In genomic region chr14:96573473-96574100, GRCh38 we compare ENCODE assay signal across 29 cellular contexts.
"Had no signal": no experiment of that assay in that cellular context is flagged by ENCODE, and none has a peak within 500 bp of the region (broad histone marks: within the 10 kb centered on the region; RNA-seq: fewer than 3 reads in every experiment).

No MANE protein-coding gene starts in this region.

- DNase-seq: activated CD4-positive, alpha-beta memory T cell treated with anti-CD3 and anti-CD28 coated beads, Interleukin-2, amount 10 ng/mL, durations not matched to agents 7 days and 5 days; activated CD4-positive, alpha-beta T cell treated with anti-CD3 and anti-CD28 coated beads, Interleukin-2, amount 10 ng/mL, durations not matched to agents 24 days and 14 days; activated CD8-positive, alpha-beta memory T cell treated with anti-CD3 and anti-CD28 coated beads, Interleukin-2, amount 50 U/mL, for 48 hours; activated naive CD8-positive, alpha-beta T cell treated with anti-CD3 and anti-CD28 coated beads, Interleukin-2, amount 50 U/mL, for 24 hours; activated T-cell treated with anti-CD3 and anti-CD28 coated beads, Interleukin-2, amount 50 U/mL, for 4 hours; amygdala; caudate nucleus; cortex of kidney; heart left ventricle; hypothalamus; islet precursor cell; left ventricle myocardium superior; naive B cell; nucleus accumbens; pancreas; retina; stimulated activated CD4-positive, alpha-beta T cell treated with anti-CD3 and anti-CD28 coated beads, Interleukin-4, amount 100 ng/mL, for 24 hours; uterus had no signal

- H3K27me3 Mint-ChIP-seq: activated CD4-positive, alpha-beta memory T cell treated with anti-CD3 and anti-CD28 coated beads, Interleukin-2, amount 10 ng/mL, durations not matched to agents 7 days and 5 days; activated CD4-positive, alpha-beta T cell treated with anti-CD3 and anti-CD28 coated beads, Interleukin-2, amount 10 ng/mL, durations not matched to agents 24 days and 14 days; activated naive CD4-positive, alpha-beta T cell treated with anti-CD3 and anti-CD28 coated beads, Interleukin-2, amount 50 U/mL, for 24 hours; activated naive CD8-positive, alpha-beta T cell treated with anti-CD3 and anti-CD28 coated beads, Interleukin-2, amount 50 U/mL, for 24 hours; naive B cell; stimulated activated naive CD8-positive, alpha-beta T cell treated with anti-CD3 and anti-CD28 coated beads, Interleukin-15, Interleukin-2, amounts not matched to agents 100 ng/mL and 50 ng/mL, for 24 hours; type B pancreatic cell had no signal

- H3K9me3 Mint-ChIP-seq: activated CD4-positive, alpha-beta memory T cell treated with anti-CD3 and anti-CD28 coated beads, Interleukin-2, amount 10 ng/mL, durations not matched to agents 7 days and 5 days; activated CD4-positive, alpha-beta T cell treated with anti-CD3 and anti-CD28 coated beads, Interleukin-2, amount 10 ng/mL, durations not matched to agents 24 days and 14 days; activated naive CD4-positive, alpha-beta T cell treated with anti-CD3 and anti-CD28 coated beads, Interleukin-2, amount 50 U/mL, for 24 hours; activated naive CD8-positive, alpha-beta T cell treated with anti-CD3 and anti-CD28 coated beads, Interleukin-2, amount 50 U/mL, for 24 hours; activated T-cell treated with anti-CD3 and anti-CD28 coated beads, Interleukin-2, amount 50 U/mL, for 4 hours; activated T-helper 2 cell treated with anti-CD3 and anti-CD28 coated beads, Interferon-gamma antibody, Interleukin-2, Interleukin-4, amounts not matched to agents 10 μg/mL and 5 μg/mL and 100 μg/mL, durations not matched to agents 14 hours and 24 hours and 36 hours; mesothelial cell of epicardium; naive B cell; stimulated activated effector memory CD8-positive, alpha-beta T cell treated with anti-CD3 and anti-CD28 coated beads, Interleukin-12 subunit alpha, Interleukin-12 subunit beta, amount 100 ng/mL, for 72 hours; stimulated activated naive CD8-positive, alpha-beta T cell treated with anti-CD3 and anti-CD28 coated beads, Interleukin-15, Interleukin-2, amounts not matched to agents 100 ng/mL and 50 ng/mL, for 24 hours; T-helper 2 cell treated with Interferon-gamma antibody and Interleukin-4, amounts not matched to agents 5 μg/mL and 100 μg/mL, for 36 hours; type B pancreatic cell had no signal

- H3K27ac Mint-ChIP-seq: activated CD4-positive, alpha-beta memory T cell treated with anti-CD3 and anti-CD28 coated beads, Interleukin-2, amount 10 ng/mL, durations not matched to agents 7 days and 5 days; activated CD4-positive, alpha-beta T cell treated with anti-CD3 and anti-CD28 coated beads, Interleukin-2, amount 10 ng/mL, durations not matched to agents 24 days and 14 days; activated naive CD4-positive, alpha-beta T cell treated with anti-CD3 and anti-CD28 coated beads, Interleukin-2, amount 50 U/mL, for 24 hours; activated naive CD8-positive, alpha-beta T cell treated with anti-CD3 and anti-CD28 coated beads, Interleukin-2, amount 50 U/mL, for 24 hours; activated T-helper 2 cell treated with anti-CD3 and anti-CD28 coated beads, Interferon-gamma antibody, Interleukin-2, Interleukin-4, amounts not matched to agents 10 μg/mL and 5 μg/mL and 100 μg/mL, durations not matched to agents 14 hours and 24 hours and 36 hours; stimulated activated effector memory CD8-positive, alpha-beta T cell treated with anti-CD3 and anti-CD28 coated beads, Interleukin-12 subunit alpha, Interleukin-12 subunit beta, amount 100 ng/mL, for 72 hours; stimulated activated naive CD8-positive, alpha-beta T cell treated with anti-CD3 and anti-CD28 coated beads, Interleukin-15, Interleukin-2, amounts not matched to agents 100 ng/mL and 50 ng/mL, for 24 hours; T-helper 2 cell treated with Interferon-gamma antibody and Interleukin-4, amounts not matched to agents 5 μg/mL and 100 μg/mL, for 36 hours; type B pancreatic cell had no signal

- H3K27me3 ChIP-seq: esophagus muscularis mucosa, foreskin keratinocyte, heart left ventricle, pancreas, uterus had no signal

- H3K4me3 ChIP-seq: esophagus muscularis mucosa, heart left ventricle, pancreas, prostate gland, skin epidermis, uterus had no signal

- H3K9me3 ChIP-seq: esophagus muscularis mucosa, heart left ventricle, pancreas, prostate gland, uterus had no signal

- H3K4me3 Mint-ChIP-seq: activated CD4-positive, alpha-beta memory T cell treated with anti-CD3 and anti-CD28 coated beads, Interleukin-2, amount 10 ng/mL, durations not matched to agents 7 days and 5 days; activated CD4-positive, alpha-beta T cell treated with anti-CD3 and anti-CD28 coated beads, Interleukin-2, amount 10 ng/mL, durations not matched to agents 24 days and 14 days; activated naive CD4-positive, alpha-beta T cell treated with anti-CD3 and anti-CD28 coated beads, Interleukin-2, amount 50 U/mL, for 24 hours; activated naive CD8-positive, alpha-beta T cell treated with anti-CD3 and anti-CD28 coated beads, Interleukin-2, amount 50 U/mL, for 24 hours; activated T-cell treated with anti-CD3 and anti-CD28 coated beads, Interleukin-2, amount 50 U/mL, for 4 hours; mesothelial cell of epicardium; naive B cell; stimulated activated effector memory CD8-positive, alpha-beta T cell treated with anti-CD3 and anti-CD28 coated beads, Interleukin-12 subunit alpha, Interleukin-12 subunit beta, amount 100 ng/mL, for 72 hours; stimulated activated naive CD8-positive, alpha-beta T cell treated with anti-CD3 and anti-CD28 coated beads, Interleukin-15, Interleukin-2, amounts not matched to agents 100 ng/mL and 50 ng/mL, for 24 hours; T-helper 2 cell treated with Interferon-gamma antibody and Interleukin-4, amounts not matched to agents 5 μg/mL and 100 μg/mL, for 36 hours; type B pancreatic cell had no signal

- H3K36me3 ChIP-seq: pancreas, prostate gland, uterus had no signal

- H3K27ac ChIP-seq: foreskin keratinocyte, heart left ventricle, prostate gland, uterus had no signal
